Comparison of ENCODE assay signal across 14 cellular contexts in the genomic region with DNA sequence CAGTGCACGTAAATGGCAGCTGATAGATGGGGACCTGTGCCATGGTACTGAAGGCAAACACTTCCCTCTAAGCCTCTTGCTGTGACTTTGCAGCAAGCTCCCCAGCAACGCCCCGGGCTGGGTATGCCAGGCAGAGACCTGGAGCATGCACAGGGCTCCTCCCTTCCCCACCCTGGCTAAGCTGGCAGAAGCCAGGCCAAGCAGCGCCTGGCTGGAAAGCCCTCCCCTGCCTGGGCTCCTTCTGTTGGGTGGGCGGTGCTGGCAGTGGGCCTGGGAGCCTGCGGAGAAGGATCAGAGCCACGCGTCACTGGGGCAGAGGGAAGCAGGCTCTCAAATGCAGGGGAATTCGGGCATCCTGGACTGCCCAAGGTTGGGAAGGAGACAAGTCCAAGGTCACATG. TPM values are rescaled to one million over a fixed set of nuclear protein-coding genes. Genes with fewer than 3 reads are reported as not detected.
A peak's percentile ranks its signal among the peaks of the same experiment; 100 is the strongest.
DNase-seq lines count a peak whose midpoint lies in the region; ATAC-seq and TF ChIP-seq lines count a peak whose summit lies in the region.
"Had no signal": no experiment of that assay in that cellular context is flagged by ENCODE, and none has a peak within 500 bp of the region (broad histone marks: within the 10 kb centered on the region; RNA-seq: fewer than 3 reads in every experiment).

No MANE protein-coding gene starts in this region.

- DNase-seq in left cardiac atrium (no peak), Right ventricle myocardium inferior (ENCODE audit: missing footprints) (no peak), Panc1 (ENCODE audit: low read depth, low spot score) (no peak), glutamatergic neuron (no peak), HK-2 (ENCODE audit: unreplicated experiment) (no peak), NCI-H1105 treated with DMSO at 0.1 percent for 48 hours (lab: John Stamatoyannopoulos, UW) (no peak), NOMO-1 treated with dmso at 0.1 percent for 144 hours (lab: John Stamatoyannopoulos, UW; ENCODE audit: unreplicated experiment) (no peak)
- DNase-seq in effector CD8-positive, alpha-beta T cell (lab: John Stamatoyannopoulos, UW): no peak
- DNase-seq: foreskin melanocyte; psoas muscle; stimulated activated CD8-positive, alpha-beta memory T cell treated with anti-CD3 and anti-CD28 coated beads, Interleukin-4, amount 100 ng/mL, for 48 hours had no signal

- no peak overlapping the region for H3K4me3 ChIP-seq in Panc1 (ENCODE audit: low read depth in 2 of 2, low read length in 2 of 2)
- H3K4me3 ChIP-seq: K562, psoas muscle had no signal

- peak overlapping the region; percentile 25 for H3K4me3 Mint-ChIP-seq in glutamatergic neuron (ENCODE audit: unreplicated experiment)

- H3K36me3 ChIP-seq in Panc1 (ENCODE audit: control insufficient read depth, insufficient read depth, low read length): no peaks in the 10 kb centered on the region

- intact Hi-C loops in left cardiac atrium (cut with DNase I) (no loop called here), Right ventricle myocardium inferior (cut with DNase I) (no loop called here), Panc1 (cut with micrococcal nuclease; ENCODE audit: unreplicated experiment) (no loop called here)

- H3K27ac Mint-ChIP-seq in glutamatergic neuron (ENCODE audit: unreplicated experiment): no peak overlapping the region
- H3K27ac Mint-ChIP-seq: type B pancreatic cell had no signal

- no peak overlapping the region for H3K27ac ChIP-seq in Panc1 (ENCODE audit: low read length)
- H3K27ac ChIP-seq: psoas muscle had no signal

- H3K36me3 Mint-ChIP-seq in glutamatergic neuron (ENCODE audit: unreplicated experiment): no peaks in the 10 kb centered on the region
- H3K36me3 Mint-ChIP-seq: type B pancreatic cell had no signal

- no TSS peak for BruUV-seq in Panc1 (replicated peaks; lab: Mats Ljungman, UMichigan)

- peaks cover 7% of the 10 kb centered on the region for H3K27me3 Mint-ChIP-seq in glutamatergic neuron (ENCODE audit: unreplicated experiment)

- peaks cover 8% of the 10 kb centered on the region for H3K9me3 Mint-ChIP-seq in glutamatergic neuron (ENCODE audit: unreplicated experiment)
- H3K9me3 Mint-ChIP-seq: type B pancreatic cell had no signal

- ATAC-seq in left cardiac atrium (peak; percentile 61 to 62), Right ventricle myocardium inferior (no peak), Panc1 (0 out of 2 replicates have a peak, but pooled peaks have one; percentile 37)
- ATAC-seq: K562, psoas muscle had no signal

- H3K4me1 Mint-ChIP-seq in glutamatergic neuron (ENCODE audit: low read depth, unreplicated experiment): peaks cover 23% of the 10 kb centered on the region

- H3K4me1 ChIP-seq in Panc1 (ENCODE audit: control insufficient read depth, insufficient read depth, low read length): peaks cover 12% of the 10 kb centered on the region
- H3K4me1 ChIP-seq: psoas muscle had no signal

- TF ChIP-seq CTCF in Panc1 (IDR thresholded peaks at IDR 0.05) (no peak), glutamatergic neuron (IDR thresholded peaks at IDR 0.05; ENCODE audit: partially characterized antibody, unreplicated experiment) (no peak)

- H3K9me3 ChIP-seq in Panc1 (ENCODE audit: control insufficient read depth, insufficient read depth, low read depth, low read length): no peaks in the 10 kb centered on the region
- H3K9me3 ChIP-seq: psoas muscle had no signal

- CTCF ChIA-PET in Panc1 (lab: Charles Lee): no interaction called here

- in situ Hi-C loops in Panc1 (cut with HindIII; ENCODE audit: low pct_unique_long_range_greater_than_20kb, low sequenced_read_pairs): no loop called here

- POLR2A ChIA-PET in Panc1 (lab: Charles Lee): no interaction called here

- H3K27me3 ChIP-seq in Panc1 (ENCODE audit: control insufficient read depth, insufficient read depth, low read length): no peaks in the 10 kb centered on the region; the same call in 1 of the 2 replicates

RNA-seq across cellular contexts. Expression of a gene that starts 3.6 kb away (rescaled TPM):
- under 1 TPM in 1 of 2 donors, not detected in 1; 0.10 TPM for total RNA-seq in left cardiac atrium
- not detected for total RNA-seq in Right ventricle myocardium inferior
- total RNA-seq in Panc1 (2021; ENCODE audit: unreplicated experiment): 0.21 TPM
- polyA plus RNA-seq in Panc1 (2012; ENCODE audit: insufficient read length): 0.16 TPM
- total RNA-seq in glutamatergic neuron (ENCODE audit: unreplicated experiment): 68.0 TPM
- total RNA-seq: K562 had no signal
- polyA plus RNA-seq: keratinocyte had no signal

RNA-seq across cellular contexts. Expression of a gene that starts 26.3 kb away (rescaled TPM):
- total RNA-seq in left cardiac atrium: 100 to 1,000 TPM in 1 of 2 donors, 10 to 100 TPM in 1; 96.0 to 193 TPM
- total RNA-seq in Right ventricle myocardium inferior: 42.2 TPM
- total RNA-seq in Panc1 (2021; ENCODE audit: unreplicated experiment): 2.9 TPM
- 6.7 TPM for polyA plus RNA-seq in Panc1 (2012; ENCODE audit: insufficient read length)
- total RNA-seq in glutamatergic neuron (ENCODE audit: unreplicated experiment): 0.56 TPM
- polyA plus RNA-seq: K562 had no signal

RNA-seq across cellular contexts. Expression of a gene that starts 50.7 kb away (rescaled TPM):
- 10 to 100 TPM; 15.8 to 22.2 TPM for total RNA-seq in left cardiac atrium
- total RNA-seq in Right ventricle myocardium inferior: 18.5 TPM
- total RNA-seq in Panc1 (2021; ENCODE audit: unreplicated experiment): 59.9 TPM
- polyA plus RNA-seq in Panc1 (2012; ENCODE audit: insufficient read length): 72.2 TPM
- 24.6 TPM for total RNA-seq in glutamatergic neuron (ENCODE audit: unreplicated experiment)

Comparison
In these comparisons a context has a peak if more than half of its experiments do, and no peak if none do; other contexts are left out.
1. RNA of a gene that starts 3.6 kb away (total RNA-seq): 68.0 TPM in glutamatergic neuron (single experiment); 0.21 TPM in Panc1 (single experiment), 0.10 TPM in left cardiac atrium and not detected in Right ventricle myocardium inferior (single experiment); every median in the first group is over 10 times any median in the second.
2. RNA of a gene that starts 26.3 kb away (total RNA-seq): 96.0 to 193 TPM in left cardiac atrium and 42.2 TPM in Right ventricle myocardium inferior (single experiment); 2.9 TPM in Panc1 (single experiment) and 0.56 TPM in glutamatergic neuron (single experiment); every median in the first group is over 10 times any median in the second.